ENCODE assay signal across 1 cellular context in the genomic region with DNA sequence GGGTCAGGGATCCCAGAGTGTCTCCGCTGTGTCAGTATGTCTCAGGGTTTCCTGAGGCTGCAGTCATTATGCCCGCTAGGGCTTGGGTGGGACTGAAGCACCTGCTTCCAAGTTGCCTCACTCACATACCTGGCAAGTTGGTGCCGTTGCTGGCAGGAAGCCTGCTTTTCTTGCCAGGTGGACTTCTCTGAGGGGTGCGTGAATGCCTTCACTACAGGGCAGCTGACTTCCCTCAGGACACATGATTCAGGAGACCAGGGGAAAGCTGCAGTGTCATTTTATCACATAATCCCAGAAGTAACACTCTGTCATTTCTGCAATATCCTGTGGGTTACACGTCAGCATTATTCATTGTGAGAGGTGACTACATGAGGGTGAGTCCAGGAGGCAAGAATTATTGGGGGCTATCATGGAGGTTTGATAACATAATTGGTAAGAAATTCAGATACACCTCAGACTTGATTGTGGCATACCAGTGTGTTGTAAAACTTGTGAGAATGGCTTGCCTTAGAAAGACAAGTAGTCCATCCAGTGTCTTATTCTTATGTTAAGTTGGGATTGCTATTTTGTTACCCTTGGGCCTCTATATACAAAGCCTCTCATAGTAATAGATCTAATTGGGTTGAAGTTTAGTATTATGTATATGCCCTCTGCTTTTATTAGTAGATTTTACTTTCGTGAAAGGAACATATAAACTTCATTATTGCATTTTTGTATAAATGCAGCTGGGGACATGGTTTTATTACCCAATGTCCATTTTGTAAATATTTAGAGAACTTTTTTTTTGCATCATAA.
TF ChIP-seq lines count a peak whose summit lies in the region.

No MANE protein-coding gene starts in this region.

TF ChIP-seq in HepG2, 621 proteins besides CTCF, POLR2A, EP300 and RAD21 (continued from another document):
- TF ChIP-seq FOXJ3 (CRISPR knock-in tag; IDR thresholded peaks at IDR 0.05; ENCODE audit: borderline replicate concordance) (no peak), KLF16 (CRISPR knock-in tag; IDR thresholded peaks at IDR 0.05) (no peak), STAT5B (CRISPR knock-in tag; IDR thresholded peaks at IDR 0.05) (no peak), ZBTB3 (CRISPR knock-in tag; IDR thresholded peaks at IDR 0.05; ENCODE audit: borderline replicate concordance, low read depth) (no peak), RFX1 (IDR thresholded peaks at IDR 0.05) (no peak), ARNT (IDR thresholded peaks at IDR 0.05) (no peak), ZMYM2 (CRISPR knock-in tag; IDR thresholded peaks at IDR 0.05) (no peak), ZKSCAN8 (CRISPR knock-in tag; IDR thresholded peaks at IDR 0.05; ENCODE audit: borderline replicate concordance) (no peak)
- TF ChIP-seq, protein P1, sequence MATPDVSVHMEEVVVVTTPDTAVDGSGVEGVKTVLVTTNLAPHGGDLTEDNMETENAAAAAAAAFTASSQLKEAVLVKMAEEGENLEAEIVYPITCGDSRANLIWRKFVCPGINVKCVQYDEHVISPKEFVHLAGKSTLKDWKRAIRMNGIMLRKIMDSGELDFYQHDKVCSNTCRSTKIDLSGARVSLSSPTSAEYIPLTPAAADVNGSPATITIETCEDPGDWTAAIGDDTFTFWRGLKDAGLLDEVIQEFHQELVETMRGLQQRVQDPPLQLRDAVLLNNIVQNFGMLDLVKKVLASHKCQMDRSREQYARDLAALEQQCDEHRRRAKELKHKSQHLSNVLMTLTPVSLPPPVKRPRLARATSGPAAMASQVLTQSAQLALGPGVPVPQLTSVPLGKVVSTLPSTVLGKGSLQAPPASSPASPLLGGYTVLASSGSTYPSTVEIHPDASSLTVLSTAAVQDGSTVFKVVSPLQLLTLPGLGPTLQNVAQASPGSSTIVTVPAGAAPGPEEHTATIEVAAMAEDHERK (CRISPR knock-in tag; IDR thresholded peaks at IDR 0.05; ENCODE audit: low read depth): no peak
- TF ChIP-seq, protein P2, sequence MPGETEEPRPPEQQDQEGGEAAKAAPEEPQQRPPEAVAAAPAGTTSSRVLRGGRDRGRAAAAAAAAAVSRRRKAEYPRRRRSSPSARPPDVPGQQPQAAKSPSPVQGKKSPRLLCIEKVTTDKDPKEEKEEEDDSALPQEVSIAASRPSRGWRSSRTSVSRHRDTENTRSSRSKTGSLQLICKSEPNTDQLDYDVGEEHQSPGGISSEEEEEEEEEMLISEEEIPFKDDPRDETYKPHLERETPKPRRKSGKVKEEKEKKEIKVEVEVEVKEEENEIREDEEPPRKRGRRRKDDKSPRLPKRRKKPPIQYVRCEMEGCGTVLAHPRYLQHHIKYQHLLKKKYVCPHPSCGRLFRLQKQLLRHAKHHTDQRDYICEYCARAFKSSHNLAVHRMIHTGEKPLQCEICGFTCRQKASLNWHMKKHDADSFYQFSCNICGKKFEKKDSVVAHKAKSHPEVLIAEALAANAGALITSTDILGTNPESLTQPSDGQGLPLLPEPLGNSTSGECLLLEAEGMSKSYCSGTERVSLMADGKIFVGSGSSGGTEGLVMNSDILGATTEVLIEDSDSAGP (CRISPR knock-in tag; IDR thresholded peaks at IDR 0.05; ENCODE audit: borderline replicate concordance): no peak
- TF ChIP-seq, protein P3, sequence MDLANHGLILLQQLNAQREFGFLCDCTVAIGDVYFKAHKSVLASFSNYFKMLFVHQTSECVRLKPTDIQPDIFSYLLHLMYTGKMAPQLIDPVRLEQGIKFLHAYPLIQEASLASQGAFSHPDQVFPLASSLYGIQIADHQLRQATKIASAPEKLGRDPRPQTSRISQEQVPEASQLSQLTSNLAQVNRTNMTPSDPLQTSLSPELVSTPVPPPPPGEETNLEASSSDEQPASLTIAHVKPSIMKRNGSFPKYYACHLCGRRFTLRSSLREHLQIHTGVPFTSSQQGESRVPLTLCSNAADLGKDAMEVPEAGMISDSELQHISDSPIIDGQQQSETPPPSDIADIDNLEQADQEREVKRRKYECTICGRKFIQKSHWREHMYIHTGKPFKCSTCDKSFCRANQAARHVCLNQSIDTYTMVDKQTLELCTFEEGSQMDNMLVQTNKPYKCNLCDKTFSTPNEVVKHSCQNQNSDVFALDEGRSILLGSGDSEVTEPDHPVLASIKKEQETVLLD (CRISPR knock-in tag; IDR thresholded peaks at IDR 0.05; ENCODE audit: low read depth): no peak
